11 cellular contexts compared by ENCODE assay signal in the genomic region with DNA sequence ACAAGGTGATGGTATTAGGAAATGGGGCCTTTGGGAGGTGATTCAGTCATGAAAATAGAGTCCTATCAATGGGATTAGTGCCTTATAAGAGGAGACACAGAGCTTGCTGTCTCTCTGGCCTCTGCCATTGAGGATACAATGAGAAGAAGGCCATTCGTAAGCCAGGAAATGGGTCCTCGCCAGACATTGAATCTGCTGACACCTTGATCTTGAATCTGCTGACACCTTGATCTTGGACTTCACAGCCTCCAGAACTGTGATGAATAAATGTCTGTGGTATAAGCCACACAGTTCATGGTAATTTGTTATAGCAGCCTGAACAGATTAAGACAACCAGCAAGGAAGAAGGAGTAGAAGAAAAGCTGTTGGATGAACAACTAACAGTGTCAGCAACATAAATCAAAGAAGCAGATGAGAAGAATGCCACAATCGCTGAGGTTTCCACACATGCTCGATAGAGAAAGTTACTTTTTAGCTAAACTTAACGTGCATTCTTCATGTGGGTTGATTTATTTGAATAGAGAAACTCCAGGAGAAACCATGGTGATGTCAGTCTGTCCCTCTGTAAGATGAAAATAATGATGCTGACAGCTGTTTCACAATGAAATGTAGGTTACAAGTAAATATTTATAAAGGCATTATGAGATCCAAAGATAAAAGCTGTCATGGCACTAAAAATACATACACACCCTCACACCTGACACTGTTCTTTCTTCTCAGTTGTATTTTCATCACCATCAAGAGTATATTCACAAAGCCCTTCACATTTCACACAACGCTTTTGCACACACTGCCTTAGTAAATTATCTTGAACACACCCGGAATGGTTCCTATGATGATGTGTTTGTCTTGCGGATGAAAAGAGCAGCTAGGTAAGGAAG.
"Had no signal": no experiment of that assay in that cellular context is flagged by ENCODE, and none has a peak within 500 bp of the region (broad histone marks: within the 10 kb centered on the region; RNA-seq: fewer than 3 reads in every experiment).

No MANE protein-coding gene starts in this region.

- H3K27me3 Mint-ChIP-seq: brain; stimulated activated naive B cell treated with anti-CD40 and anti-IgM and Interleukin-4, amounts not matched to agents 10 μg/mL and 1 μg/mL and 100 μg/mL, for 72 hours; type B pancreatic cell had no signal

- ATAC-seq: stimulated activated naive B cell treated with anti-CD40 and anti-IgM and Interleukin-4, amounts not matched to agents 10 μg/mL and 1 μg/mL and 100 μg/mL, for 72 hours had no signal

- H3K36me3 Mint-ChIP-seq: brain, type B pancreatic cell had no signal

- DNase-seq: activated CD4-positive, CD25-positive, alpha-beta regulatory T cell treated with anti-CD3 and anti-CD28 coated beads, Interleukin-2, amount 50 U/mL, for 72 hours; activated naive CD4-positive, alpha-beta T cell treated with anti-CD3 and anti-CD28 coated beads, Interleukin-2, amount 50 U/mL, for 16 hours; adrenal gland; effector memory CD4-positive, alpha-beta T cell; kidney; stimulated activated naive B cell treated with anti-CD40 and anti-IgM and Interleukin-4, amounts not matched to agents 10 μg/mL and 1 μg/mL and 100 μg/mL, for 72 hours had no signal

- H3K27ac Mint-ChIP-seq: activated T-helper 2 cell treated with anti-CD3 and anti-CD28 coated beads, Interferon-gamma antibody, Interleukin-2, Interleukin-4, amounts not matched to agents 10 μg/mL and 5 μg/mL and 100 μg/mL, durations not matched to agents 14 hours and 24 hours and 36 hours; brain; stimulated activated naive B cell treated with anti-CD40 and anti-IgM and Interleukin-4, amounts not matched to agents 10 μg/mL and 1 μg/mL and 100 μg/mL, for 72 hours; T-helper 2 cell treated with Interferon-gamma antibody and Interleukin-4, amounts not matched to agents 5 μg/mL and 100 μg/mL, for 36 hours; type B pancreatic cell had no signal

- H3K4me3 Mint-ChIP-seq: brain; neural crest cell; stimulated activated naive B cell treated with anti-CD40 and anti-IgM and Interleukin-4, amounts not matched to agents 10 μg/mL and 1 μg/mL and 100 μg/mL, for 72 hours; T-helper 2 cell treated with Interferon-gamma antibody and Interleukin-4, amounts not matched to agents 5 μg/mL and 100 μg/mL, for 36 hours; type B pancreatic cell had no signal
